ENCODE assay signal across 17 cellular contexts in the genomic region with DNA sequence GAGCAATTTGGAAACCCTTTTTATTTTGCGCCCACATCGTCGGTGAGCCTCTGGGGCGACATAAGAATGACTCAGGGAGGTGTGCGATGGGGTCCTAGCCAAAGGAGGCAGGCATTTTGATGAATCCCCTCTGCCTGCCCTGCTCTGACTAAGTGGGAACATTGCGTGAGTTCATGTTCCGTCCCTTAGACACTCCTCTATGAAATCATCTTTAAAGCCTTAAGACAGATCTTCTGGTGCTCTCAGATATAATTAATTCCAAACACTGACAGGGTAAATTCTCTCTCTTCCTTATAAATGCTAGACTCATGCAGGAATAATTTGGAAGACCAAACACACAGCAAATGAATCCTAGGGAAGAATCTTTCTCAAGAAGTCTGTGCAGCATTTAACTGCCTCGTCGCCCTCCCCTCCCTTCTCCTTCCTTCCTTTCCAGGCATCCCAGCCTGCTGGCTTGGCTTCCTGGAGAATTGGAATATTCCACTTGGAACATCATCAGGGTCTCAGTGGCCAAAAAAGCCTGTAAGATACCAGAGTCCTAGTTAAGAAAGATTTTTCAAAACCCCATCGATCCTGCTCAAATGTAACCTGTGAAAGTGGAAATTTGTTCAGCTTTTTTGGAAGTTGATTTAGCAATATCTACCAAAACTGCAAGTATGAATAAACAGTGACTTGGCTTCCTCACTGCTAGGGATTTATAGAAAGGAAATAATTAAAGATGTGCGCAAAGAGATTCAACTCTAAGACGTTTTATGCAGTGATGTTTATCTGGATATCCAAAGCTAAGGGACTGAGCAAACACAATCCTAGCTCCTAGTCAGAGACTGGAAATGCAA. TPM values are rescaled to one million over a fixed set of nuclear protein-coding genes. Genes with fewer than 3 reads are reported as not detected.
DNase-seq lines count a peak whose midpoint lies in the region; ATAC-seq and TF ChIP-seq lines count a peak whose summit lies in the region.
"Had no signal": no experiment of that assay in that cellular context is flagged by ENCODE, and none has a peak within 500 bp of the region (broad histone marks: within the 10 kb centered on the region; RNA-seq: fewer than 3 reads in every experiment).

No MANE protein-coding gene starts in this region.

- peak overlapping the region; percentile 56 for H3K4me3 Mint-ChIP-seq in HFFc6
- H3K4me3 Mint-ChIP-seq in activated CD8-positive, alpha-beta memory T cell treated with anti-CD3 and anti-CD28 coated beads, Interleukin-2, amount 10 ng/mL, durations not matched to agents 7 days and 5 days = no peak overlapping the region
- H3K4me3 Mint-ChIP-seq: IgD-negative memory B cell, nephron had no signal

- no peak overlapping the region for H2BK120ac ChIP-seq in neuronal stem cell (ENCODE audit: low read depth, low read length)

- peak; percentile 82 for DNase-seq in AG04449 (ENCODE audit: low read depth, low spot score)
- DNase-seq in HFFc6 = peak; percentile 62
- no peak for DNase-seq in esophagus squamous epithelium (lab: John Stamatoyannopoulos, UW)
- DNase-seq in RKO (ENCODE audit: low spot score) = no peak
- no peak for DNase-seq in activated CD8-positive, alpha-beta memory T cell treated with anti-CD3 and anti-CD28 coated beads, Interleukin-2, amount 10 ng/mL, durations not matched to agents 7 days and 5 days
- no peak for DNase-seq in neuronal stem cell (ENCODE audit: low spot score)
- DNase-seq: cortex of kidney, DMS79 treated with DMSO at 0.1 percent for 48 hours, NCI-H1436, NCI-H69, upper lobe of left lung had no signal

- H3K23ac ChIP-seq in neuronal stem cell (ENCODE audit: low read depth, low read length, poor library complexity) = no peak overlapping the region

- WGBS in esophagus squamous epithelium, 2 donors = 40 to 41% methylated on average over 12 of the region's 12 CpGs
- WGBS in neuronal stem cell (ENCODE audit: extremely low coverage in 2 of 2, insufficient read length in 2 of 2, insufficient replicate concordance in 1 of 2), 2 donors = no CpG with 5 or more reads among the region's 12 CpGs

- H3K79me1 ChIP-seq in neuronal stem cell (ENCODE audit: low read depth, low read length) = no peaks in the 10 kb centered on the region

- no peaks in the 10 kb centered on the region for H3K36me3 ChIP-seq in esophagus squamous epithelium
- H3K36me3 ChIP-seq in muscle layer of colon (ENCODE audit: insufficient read depth, low read length) = no peaks in the 10 kb centered on the region
- no peaks in the 10 kb centered on the region for H3K36me3 ChIP-seq in neuronal stem cell (replicated peaks in 1 of 2; ENCODE audit: control insufficient read depth in 2 of 2, insufficient read depth in 2 of 2, low read length in 2 of 2)
- H3K36me3 ChIP-seq: upper lobe of left lung had no signal

- no peak overlapping the region for H2BK5ac ChIP-seq in neuronal stem cell (ENCODE audit: low read length)

- ATAC-seq in activated CD8-positive, alpha-beta memory T cell treated with anti-CD3 and anti-CD28 coated beads, Interleukin-2, amount 10 ng/mL, durations not matched to agents 7 days and 5 days = no peak
- no peak for ATAC-seq in HG02571 (IDR thresholded peaks at IDR 0.05; ENCODE audit: unreplicated experiment)
- ATAC-seq: activated naive CD4-positive, alpha-beta T cell treated with anti-CD3 and anti-CD28 coated beads, Interleukin-2, amount 50 U/mL, for 72 hours; HCT116 had no signal

- POLR2A ChIA-PET in AG04449 (lab: Yijun Ruan, JAX) = interaction anchor here (1.4 kb wide), 1 partner anchor 52 kb away, joined by 4 read pairs; the partner anchor contains the start of gene FOXF1

- no peak for TF ChIP-seq CTCF in AG04449 (IDR thresholded peaks at IDR 0.05; ENCODE audit: insufficient read depth, low read length, missing control alignments)
- no peak for TF ChIP-seq CTCF in HFFc6 (IDR thresholded peaks at IDR 0.05)
- no peak for TF ChIP-seq CTCF in esophagus squamous epithelium (IDR thresholded peaks at IDR 0.05)

- H3K9me3 Mint-ChIP-seq in HFFc6 = peaks cover 21% of the 10 kb centered on the region
- no peaks in the 10 kb centered on the region for H3K9me3 Mint-ChIP-seq in activated CD8-positive, alpha-beta memory T cell treated with anti-CD3 and anti-CD28 coated beads, Interleukin-2, amount 10 ng/mL, durations not matched to agents 7 days and 5 days (ENCODE audit: low read depth)

- H3K4me1 ChIP-seq in esophagus squamous epithelium = peaks cover 0 to 9% (median 2%) of the 10 kb centered on the region in 3 donors
- H3K4me1 ChIP-seq in muscle layer of colon (ENCODE audit: insufficient read depth, low read length) = peaks cover 51% of the 10 kb centered on the region
- H3K4me1 ChIP-seq in neuronal stem cell (ENCODE audit: control insufficient read depth in 2 of 2, insufficient read depth in 1 of 2, low read depth in 1 of 2, low read length in 2 of 2) = no peaks in the 10 kb centered on the region

- H3K4ac ChIP-seq in neuronal stem cell (ENCODE audit: low read length) = no peak overlapping the region

- no peak overlapping the region for H2AK5ac ChIP-seq in neuronal stem cell (ENCODE audit: low read depth, low read length)

- H3K9ac ChIP-seq in muscle layer of colon (ENCODE audit: low read length) (no peak overlapping the region), neuronal stem cell (ENCODE audit: low read depth, low read length, poor library complexity) (no peak overlapping the region)

- H4K91ac ChIP-seq in neuronal stem cell (ENCODE audit: low read depth, low read length, poor library complexity) = no peak overlapping the region

- no peak overlapping the region for H3K18ac ChIP-seq in neuronal stem cell (ENCODE audit: low read length)

- peak overlapping the region; percentile 45 for H3K27ac Mint-ChIP-seq in HFFc6
- no peak overlapping the region for H3K27ac Mint-ChIP-seq in activated CD8-positive, alpha-beta memory T cell treated with anti-CD3 and anti-CD28 coated beads, Interleukin-2, amount 10 ng/mL, durations not matched to agents 7 days and 5 days
- H3K27ac Mint-ChIP-seq: activated naive CD4-positive, alpha-beta T cell treated with anti-CD3 and anti-CD28 coated beads, Interleukin-2, amount 50 U/mL, for 72 hours; IgD-negative memory B cell; nephron had no signal

- H3K27me3 ChIP-seq in esophagus squamous epithelium (peaks cover 0 to 12% (median 0%) of the 10 kb centered on the region in 4 donors), muscle layer of colon (ENCODE audit: control insufficient read depth in 1 of 2, insufficient read depth in 2 of 2, low read length in 2 of 2) (no peaks in the 10 kb centered on the region), neuronal stem cell (ENCODE audit: control insufficient read depth in 3 of 3, insufficient read depth in 3 of 3, low read depth in 1 of 3, low read length in 3 of 3) (peaks cover 0 to 32% (median 0%) of the 10 kb centered on the region in 3 experiments)
- H3K27me3 ChIP-seq: upper lobe of left lung had no signal

- no peak overlapping the region for H2BK12ac ChIP-seq in neuronal stem cell (ENCODE audit: low read length)

- H3K4me1 Mint-ChIP-seq in HFFc6 (ENCODE audit: low read depth) = peaks cover 32% of the 10 kb centered on the region
- H3K4me1 Mint-ChIP-seq in activated CD8-positive, alpha-beta memory T cell treated with anti-CD3 and anti-CD28 coated beads, Interleukin-2, amount 10 ng/mL, durations not matched to agents 7 days and 5 days = no peaks in the 10 kb centered on the region
- H3K4me1 Mint-ChIP-seq: IgD-negative memory B cell had no signal

- no peak overlapping the region for H2BK15ac ChIP-seq in neuronal stem cell (ENCODE audit: low read length)

- peaks cover 0 to 7% (median 0%) of the 10 kb centered on the region in 3 donors for H3K9me3 ChIP-seq in esophagus squamous epithelium
- no peaks in the 10 kb centered on the region for H3K9me3 ChIP-seq in muscle layer of colon (ENCODE audit: low read length)
- H3K9me3 ChIP-seq in neuronal stem cell (replicated peaks in 1 of 2; ENCODE audit: control insufficient read depth in 2 of 2, insufficient read depth in 1 of 2, low read depth in 1 of 2, low read length in 2 of 2) = no peaks in the 10 kb centered on the region

- H3K27me3 Mint-ChIP-seq in HFFc6 (ENCODE audit: insufficient read depth) = peaks cover 17% of the 10 kb centered on the region
- H3K27me3 Mint-ChIP-seq in activated CD8-positive, alpha-beta memory T cell treated with anti-CD3 and anti-CD28 coated beads, Interleukin-2, amount 10 ng/mL, durations not matched to agents 7 days and 5 days = no peaks in the 10 kb centered on the region

- no peak overlapping the region for H2AFZ ChIP-seq in neuronal stem cell (ENCODE audit: low read length)

- peak overlapping the region; percentile 42 to 84 (median 66) for H3K27ac ChIP-seq in esophagus squamous epithelium
- H3K27ac ChIP-seq in muscle layer of colon (ENCODE audit: low read depth, low read length) = peak overlapping the region; percentile 94
- H3K27ac ChIP-seq in neuronal stem cell (replicated peaks; ENCODE audit: low read length) = no peak overlapping the region

- H3K36me3 Mint-ChIP-seq in HFFc6 (ENCODE audit: low read depth) = peaks cover 13% of the 10 kb centered on the region
- H3K36me3 Mint-ChIP-seq in activated CD8-positive, alpha-beta memory T cell treated with anti-CD3 and anti-CD28 coated beads, Interleukin-2, amount 10 ng/mL, durations not matched to agents 7 days and 5 days = no peaks in the 10 kb centered on the region
- H3K36me3 Mint-ChIP-seq: IgD-negative memory B cell had no signal

- CTCF ChIA-PET in AG04449 (lab: Yijun Ruan, JAX) = interaction anchor here (0.9 to 3.8 kb wide), 5 partner anchors 11 to 118 kb away, joined by 3 to 15 read pairs (median 3); no protein-coding TSS in a partner anchor
- CTCF ChIA-PET in activated CD8-positive, alpha-beta memory T cell treated with anti-CD3 and anti-CD28 coated beads, Interleukin-2, amount 10 ng/mL, durations not matched to agents 7 days and 5 days (lab: Charles Lee) = no interaction called here

- H3K4me2 ChIP-seq in neuronal stem cell (ENCODE audit: insufficient read depth, low read length, poor library complexity, severe bottlenecking) = no peak overlapping the region

- intact Hi-C loops in esophagus squamous epithelium (cut with DNase I) = no loop called here

- no peak overlapping the region for H3K14ac ChIP-seq in neuronal stem cell (ENCODE audit: low read length)

- no peak overlapping the region for H4K8ac ChIP-seq in neuronal stem cell (ENCODE audit: low read depth, low read length)

- peak overlapping the region; percentile 3; the same call in 1 of the 2 replicates for H3K4me3 ChIP-seq in AG04449 (ENCODE audit: low read depth, low read length)
- H3K4me3 ChIP-seq in esophagus squamous epithelium = no peak overlapping the region
- H3K4me3 ChIP-seq in muscle layer of colon (ENCODE audit: low read depth in 1 of 2, low read length in 2 of 2) = no peak overlapping the region
- no peak overlapping the region for H3K4me3 ChIP-seq in neuronal stem cell (ENCODE audit: low read length in 2 of 2)
- H3K4me3 ChIP-seq: upper lobe of left lung had no signal

- no peak for TF ChIP-seq POLR2A in esophagus squamous epithelium (IDR thresholded peaks at IDR 0.05)

RNA-seq across cellular contexts. Expression of gene FOXF1, which starts 52.5 kb away (rescaled TPM):
- 10 to 100 TPM; 12.5 to 20.5 (median 17.9) TPM for total RNA-seq in HFFc6 (2021; fragmentation: NEBNext Ultra II Directional; extraction: Animal tissue kit (Norgen Biotek cat#: 25700))
- total RNA-seq in esophagus squamous epithelium = 1 to 10 TPM in 3 of 4 donors, under 1 TPM in 1; 0.76 to 8.6 (median 3.0) TPM
- total RNA-seq in activated CD8-positive, alpha-beta memory T cell treated with anti-CD3 and anti-CD28 coated beads, Interleukin-2, amount 10 ng/mL, durations not matched to agents 7 days and 5 days = not detected
- 0.01 TPM for polyA plus RNA-seq in neuronal stem cell (2013, experiment 1 of 2)
- polyA plus RNA-seq in neuronal stem cell (2013, experiment 2 of 2) = not detected
- total RNA-seq: activated naive CD4-positive, alpha-beta T cell treated with anti-CD3 and anti-CD28 coated beads, Interleukin-2, amount 50 U/mL, for 72 hours had no signal
- polyA plus RNA-seq: IgD-negative memory B cell had no signal

Comparison
In these comparisons a context has a peak if more than half of its experiments do, and no peak if none do; other contexts are left out.
1. DNase-seq: peak in AG04449 (single experiment) and HFFc6 (single experiment); none in esophagus squamous epithelium (single experiment), RKO (single experiment), activated CD8-positive, alpha-beta memory T cell treated with anti-CD3 and anti-CD28 coated beads, Interleukin-2, amount 10 ng/mL, durations not matched to agents 7 days and 5 days (single experiment) and neuronal stem cell (single experiment).